Comparison of ENCODE assay signal across 20 cellular contexts in genomic region chr18:77632738-77633137, GRCh38.
DNase-seq lines count a peak whose midpoint lies in the region; ATAC-seq lines count a peak whose summit lies in the region.
"Had no signal": no experiment of that assay in that cellular context is flagged by ENCODE, and none has a peak within 500 bp of the region (broad histone marks: within the 10 kb centered on the region; RNA-seq: fewer than 3 reads in every experiment).

No MANE protein-coding gene starts in this region.

- H3K4me1 Mint-ChIP-seq in activated naive CD4-positive, alpha-beta T cell treated with anti-CD3 and anti-CD28 coated beads, Interleukin-2, amount 10 ng/mL, durations not matched to agents 7 days and 5 days: no peaks in the 10 kb centered on the region
- H3K4me1 Mint-ChIP-seq: activated naive CD8-positive, alpha-beta T cell treated with anti-CD3 and anti-CD28 coated beads for 36 hours; stimulated activated effector memory CD8-positive, alpha-beta T cell treated with anti-CD3 and anti-CD28 coated beads, Interleukin-12 subunit alpha, Interleukin-12 subunit beta, amount 100 ng/mL, for 72 hours had no signal

- DNase-seq in SIG-M5 treated with dmso at 0.1 percent for 504 hours (lab: John Stamatoyannopoulos, UW; ENCODE audit: unreplicated experiment) (peak; percentile 5), SIG-M5 (lab: John Stamatoyannopoulos, UW) (no peak), NAMALWA (ENCODE audit: low spot score) (peak; percentile 34), NCI-H510A (lab: John Stamatoyannopoulos, UW) (no peak), left lobe of liver (ENCODE audit: low spot score) (no peak)
- DNase-seq in activated CD8-positive, alpha-beta memory T cell treated with anti-CD3 and anti-CD28 coated beads for 24 hours: no peak
- no peak for DNase-seq in activated naive CD4-positive, alpha-beta T cell treated with anti-CD3 and anti-CD28 coated beads, Interleukin-2, amount 10 ng/mL, durations not matched to agents 7 days and 5 days
- DNase-seq: activated CD4-positive, alpha-beta memory T cell treated with anti-CD3 and anti-CD28 coated beads for 36 hours; activated naive CD8-positive, alpha-beta T cell treated with anti-CD3 and anti-CD28 coated beads for 36 hours; activated T-cell treated with anti-CD3 and anti-CD28 coated beads, Interleukin-2, amount 50 U/mL, for 48 hours; C1 segment of cervical spinal cord; DMS53; NCI-H187 treated with DMSO at 0.1 percent for 48 hours; NCI-H526 treated with DMSO at 0.1 percent for 48 hours; Peyer's patch; spleen; tibial artery had no signal

- peaks cover 5% of the 10 kb centered on the region for H3K27me3 Mint-ChIP-seq in activated naive CD4-positive, alpha-beta T cell treated with anti-CD3 and anti-CD28 coated beads, Interleukin-2, amount 10 ng/mL, durations not matched to agents 7 days and 5 days

- no peak overlapping the region for H3K27ac Mint-ChIP-seq in activated naive CD4-positive, alpha-beta T cell treated with anti-CD3 and anti-CD28 coated beads, Interleukin-2, amount 10 ng/mL, durations not matched to agents 7 days and 5 days
- H3K27ac Mint-ChIP-seq: activated CD4-positive, alpha-beta memory T cell treated with anti-CD3 and anti-CD28 coated beads for 36 hours; activated naive CD8-positive, alpha-beta T cell treated with anti-CD3 and anti-CD28 coated beads for 36 hours; stimulated activated effector memory CD8-positive, alpha-beta T cell treated with anti-CD3 and anti-CD28 coated beads, Interleukin-12 subunit alpha, Interleukin-12 subunit beta, amount 100 ng/mL, for 72 hours had no signal

- H3K9me3 Mint-ChIP-seq in activated naive CD4-positive, alpha-beta T cell treated with anti-CD3 and anti-CD28 coated beads, Interleukin-2, amount 10 ng/mL, durations not matched to agents 7 days and 5 days: no peaks in the 10 kb centered on the region
- H3K9me3 Mint-ChIP-seq: activated CD4-positive, alpha-beta memory T cell treated with anti-CD3 and anti-CD28 coated beads for 36 hours; activated naive CD8-positive, alpha-beta T cell treated with anti-CD3 and anti-CD28 coated beads for 36 hours; stimulated activated effector memory CD8-positive, alpha-beta T cell treated with anti-CD3 and anti-CD28 coated beads, Interleukin-12 subunit alpha, Interleukin-12 subunit beta, amount 100 ng/mL, for 72 hours had no signal

- H3K4me3 Mint-ChIP-seq in activated naive CD4-positive, alpha-beta T cell treated with anti-CD3 and anti-CD28 coated beads, Interleukin-2, amount 10 ng/mL, durations not matched to agents 7 days and 5 days: no peak overlapping the region
- H3K4me3 Mint-ChIP-seq: activated CD4-positive, alpha-beta memory T cell treated with anti-CD3 and anti-CD28 coated beads for 36 hours; activated naive CD8-positive, alpha-beta T cell treated with anti-CD3 and anti-CD28 coated beads for 36 hours; stimulated activated effector memory CD8-positive, alpha-beta T cell treated with anti-CD3 and anti-CD28 coated beads, Interleukin-12 subunit alpha, Interleukin-12 subunit beta, amount 100 ng/mL, for 72 hours had no signal

- ATAC-seq in HG02870 (IDR thresholded peaks at IDR 0.05; ENCODE audit: unreplicated experiment): peak; percentile 68
- no peak for ATAC-seq in left lobe of liver
- ATAC-seq: esophagus mucosa; stimulated activated effector memory CD8-positive, alpha-beta T cell treated with anti-CD3 and anti-CD28 coated beads, Interleukin-12 subunit alpha, Interleukin-12 subunit beta, amount 100 ng/mL, for 72 hours had no signal

- H3K36me3 Mint-ChIP-seq in activated naive CD4-positive, alpha-beta T cell treated with anti-CD3 and anti-CD28 coated beads, Interleukin-2, amount 10 ng/mL, durations not matched to agents 7 days and 5 days: no peaks in the 10 kb centered on the region
- H3K36me3 Mint-ChIP-seq: activated CD4-positive, alpha-beta memory T cell treated with anti-CD3 and anti-CD28 coated beads for 36 hours; activated naive CD8-positive, alpha-beta T cell treated with anti-CD3 and anti-CD28 coated beads for 36 hours; stimulated activated effector memory CD8-positive, alpha-beta T cell treated with anti-CD3 and anti-CD28 coated beads, Interleukin-12 subunit alpha, Interleukin-12 subunit beta, amount 100 ng/mL, for 72 hours had no signal

- CTCF ChIA-PET in activated naive CD4-positive, alpha-beta T cell treated with anti-CD3 and anti-CD28 coated beads, Interleukin-2, amount 10 ng/mL, durations not matched to agents 7 days and 5 days (lab: Charles Lee): no interaction called here

Comparison
In these comparisons a context has a peak if more than half of its experiments do, and no peak if none do; other contexts are left out.
1. DNase-seq: peak in SIG-M5 treated with dmso at 0.1 percent for 504 hours (single experiment) and NAMALWA (single experiment); none in SIG-M5 (single experiment), NCI-H510A (single experiment), activated CD8-positive, alpha-beta memory T cell treated with anti-CD3 and anti-CD28 coated beads for 24 hours (single experiment), activated naive CD4-positive, alpha-beta T cell treated with anti-CD3 and anti-CD28 coated beads, Interleukin-2, amount 10 ng/mL, durations not matched to agents 7 days and 5 days (single experiment) and left lobe of liver (single experiment).